ENCODE assay signal across 16 cellular contexts in the genomic region with DNA sequence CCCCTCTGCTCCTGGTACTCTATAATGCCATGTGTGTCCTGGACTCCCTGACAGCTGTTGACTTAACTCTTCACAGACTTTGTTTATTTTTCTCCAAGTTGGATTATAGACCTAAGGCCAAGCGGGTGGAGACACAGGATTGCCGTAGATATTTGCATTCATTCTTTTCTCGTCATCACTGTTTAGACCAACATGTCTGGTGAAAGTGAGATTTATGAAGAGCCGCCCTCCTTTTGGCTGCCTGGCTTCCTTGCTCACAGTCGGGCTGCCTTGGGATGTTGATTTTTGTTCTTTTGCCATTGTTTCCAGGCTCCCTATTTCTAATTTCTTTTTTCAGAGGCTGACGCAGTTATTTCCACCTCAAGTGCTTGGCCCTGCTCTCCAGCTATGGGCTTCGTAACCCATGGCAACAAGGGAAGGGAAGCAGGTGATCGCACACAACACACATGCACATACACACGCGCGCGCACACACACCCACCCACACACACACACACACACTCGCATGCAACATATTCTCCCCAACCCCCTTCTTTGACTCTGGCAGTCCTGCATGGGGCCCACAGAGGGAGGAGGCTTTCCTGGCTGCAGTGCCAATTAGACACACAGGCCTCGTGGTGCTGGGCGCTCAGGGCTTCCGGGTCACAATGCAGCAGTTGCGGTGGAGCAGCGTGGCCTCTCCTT.
DNase-seq lines count a peak whose midpoint lies in the region; ATAC-seq and TF ChIP-seq lines count a peak whose summit lies in the region.
"Had no signal": no experiment of that assay in that cellular context is flagged by ENCODE, and none has a peak within 500 bp of the region (broad histone marks: within the 10 kb centered on the region; RNA-seq: fewer than 3 reads in every experiment).

No MANE protein-coding gene starts in this region.

- H3K27ac ChIP-seq in fibroblast of lung (ENCODE audit: insufficient read depth, low read length) (no peak overlapping the region), rectal smooth muscle tissue (ENCODE audit: low read depth, low read length) (peak overlapping the region; percentile 58), coronary artery (no peak overlapping the region)
- H3K27ac ChIP-seq: heart left ventricle, prostate gland, SK-N-MC had no signal

- H3K4me3 ChIP-seq in fibroblast of lung (replicated peaks in 1 of 4; ENCODE audit: control extremely low read depth in 1 of 4, insufficient read depth in 1 of 4, low read depth in 3 of 4, low read length in 4 of 4) (no peak overlapping the region), rectal smooth muscle tissue (ENCODE audit: low read length) (no peak overlapping the region), coronary artery (no peak overlapping the region)
- H3K4me3 ChIP-seq: heart left ventricle, prostate gland, SK-N-MC had no signal

- in situ Hi-C loops in GM13977 (cut with MboI; ENCODE audit: low pct_unique_long_range_greater_than_20kb, low sequenced_read_pairs, unreplicated experiment), result no loop called here

- no peak overlapping the region for H3K4me2 ChIP-seq in fibroblast of lung (ENCODE audit: extremely low read depth, insufficient read depth, low read length)

- H3K9me3 ChIP-seq in fibroblast of lung (ENCODE audit: control insufficient read depth, insufficient read depth, low read depth, low read length), result no peaks in the 10 kb centered on the region
- H3K9me3 ChIP-seq: heart left ventricle, prostate gland had no signal

- H3K4me1 ChIP-seq in fibroblast of lung (ENCODE audit: control insufficient read depth, extremely low read depth, insufficient read depth, low read length) (no peaks in the 10 kb centered on the region), rectal smooth muscle tissue (ENCODE audit: control insufficient read depth, insufficient read depth, low read length) (peaks cover 10% of the 10 kb centered on the region)
- H3K4me1 ChIP-seq: heart left ventricle, prostate gland had no signal

- ATAC-seq in GM19023 (IDR thresholded peaks at IDR 0.05; ENCODE audit: unreplicated experiment), result no peak
- ATAC-seq: heart left ventricle had no signal

- H3K36me3 ChIP-seq in fibroblast of lung (ENCODE audit: control insufficient read depth, insufficient read depth, low read length) (no peaks in the 10 kb centered on the region), rectal smooth muscle tissue (ENCODE audit: control insufficient read depth, insufficient read depth, low read length) (no peaks in the 10 kb centered on the region)
- H3K36me3 ChIP-seq: heart left ventricle, prostate gland had no signal

- H3K9ac ChIP-seq in fibroblast of lung (ENCODE audit: insufficient read depth, low read length), result no peak overlapping the region
- no peak overlapping the region for H3K9ac ChIP-seq in rectal smooth muscle tissue (ENCODE audit: low read length)

- peak overlapping the region; percentile 16; the same call in 1 of the 2 replicates for H3K27ac Mint-ChIP-seq in HFFc6
- H3K27ac Mint-ChIP-seq: activated T-cell treated with anti-CD3 and anti-CD28 coated beads, Interleukin-2, amount 50 U/mL, for 24 hours; stimulated activated naive CD8-positive, alpha-beta T cell treated with anti-CD3 and anti-CD28 coated beads, Interleukin-15, Interleukin-2, amounts not matched to agents 100 ng/mL and 50 ng/mL, for 24 hours had no signal

- H3K79me2 ChIP-seq in fibroblast of lung (ENCODE audit: control insufficient read depth, insufficient read depth, low read length), result no peaks in the 10 kb centered on the region

- peaks cover 6% of the 10 kb centered on the region; the same call in 1 of the 2 replicates for H3K27me3 Mint-ChIP-seq in HFFc6 (ENCODE audit: insufficient read depth)

- H2AFZ ChIP-seq in fibroblast of lung (ENCODE audit: low read length), result no peak overlapping the region

- H3K27me3 ChIP-seq in fibroblast of lung (ENCODE audit: control insufficient read depth, insufficient read depth, low read length) (peaks cover 4% of the 10 kb centered on the region), rectal smooth muscle tissue (ENCODE audit: control insufficient read depth, insufficient read depth, low read length) (no peaks in the 10 kb centered on the region)

- no peaks in the 10 kb centered on the region for H3K36me3 Mint-ChIP-seq in HFFc6 (ENCODE audit: low read depth)

- DNase-seq in HFFc6, result no peak
- DNase-seq in NCI-H345 treated with DMSO at 0.1 percent for 48 hours (lab: John Stamatoyannopoulos, UW; ENCODE audit: unreplicated experiment), result peak; percentile 26
- DNase-seq in fibroblast of lung (ENCODE audit: low read depth in 2 of 2), result peak; percentile 9 to 53
- no peak for DNase-seq in GM13977 (ENCODE audit: low spot score)
- DNase-seq in HT-29 (ENCODE audit: low spot score), result no peak
- no peak for DNase-seq in coronary artery (ENCODE audit: low spot score)
- DNase-seq: activated T-cell treated with anti-CD3 and anti-CD28 coated beads, Interleukin-2, amount 50 U/mL, for 24 hours; effector CD4-positive, alpha-beta T cell; mammary epithelial cell; NCI-H2171 treated with DMSO at 0.1 percent for 48 hours had no signal

- no peaks in the 10 kb centered on the region for H3K9me3 Mint-ChIP-seq in HFFc6
- H3K9me3 Mint-ChIP-seq: activated T-cell treated with anti-CD3 and anti-CD28 coated beads, Interleukin-2, amount 50 U/mL, for 24 hours; stimulated activated naive CD8-positive, alpha-beta T cell treated with anti-CD3 and anti-CD28 coated beads, Interleukin-15, Interleukin-2, amounts not matched to agents 100 ng/mL and 50 ng/mL, for 24 hours had no signal

- no peak for TF ChIP-seq CTCF in HFFc6 (IDR thresholded peaks at IDR 0.05)
- TF ChIP-seq CTCF in fibroblast of lung (conservative IDR thresholded peaks at IDR 0.05 in 1 of 2, IDR thresholded peaks at IDR 0.05 in 1 of 2; ENCODE audit: low read depth in 1 of 2, low read length in 2 of 2), result no peak
- TF ChIP-seq CTCF in GM13977 (IDR thresholded peaks at IDR 0.05; ENCODE audit: extremely low read depth, insufficient read depth, missing control alignments), result no peak
- TF ChIP-seq CTCF in coronary artery (IDR thresholded peaks at IDR 0.05), result no peak

- H3K4me1 Mint-ChIP-seq in HFFc6 (ENCODE audit: low read depth), result peaks cover 74% of the 10 kb centered on the region

- H3K4me3 Mint-ChIP-seq in HFFc6, result no peak overlapping the region; the same call in 1 of the 2 replicates
- H3K4me3 Mint-ChIP-seq: activated T-cell treated with anti-CD3 and anti-CD28 coated beads, Interleukin-2, amount 50 U/mL, for 24 hours; stimulated activated naive CD8-positive, alpha-beta T cell treated with anti-CD3 and anti-CD28 coated beads, Interleukin-15, Interleukin-2, amounts not matched to agents 100 ng/mL and 50 ng/mL, for 24 hours had no signal

- no peaks in the 10 kb centered on the region for H4K20me1 ChIP-seq in fibroblast of lung (ENCODE audit: control insufficient read depth, extremely low read depth, insufficient read depth, low read length)

Comparison
In these comparisons a context has a peak if more than half of its experiments do, and no peak if none do; other contexts are left out.
1. DNase-seq: peak in NCI-H345 treated with DMSO at 0.1 percent for 48 hours (single experiment) and fibroblast of lung (2 of 2); none in HFFc6 (single experiment), GM13977 (single experiment), HT-29 (single experiment) and coronary artery (single experiment).